Comparison of ENCODE assay signal across 14 cellular contexts in the genomic region with DNA sequence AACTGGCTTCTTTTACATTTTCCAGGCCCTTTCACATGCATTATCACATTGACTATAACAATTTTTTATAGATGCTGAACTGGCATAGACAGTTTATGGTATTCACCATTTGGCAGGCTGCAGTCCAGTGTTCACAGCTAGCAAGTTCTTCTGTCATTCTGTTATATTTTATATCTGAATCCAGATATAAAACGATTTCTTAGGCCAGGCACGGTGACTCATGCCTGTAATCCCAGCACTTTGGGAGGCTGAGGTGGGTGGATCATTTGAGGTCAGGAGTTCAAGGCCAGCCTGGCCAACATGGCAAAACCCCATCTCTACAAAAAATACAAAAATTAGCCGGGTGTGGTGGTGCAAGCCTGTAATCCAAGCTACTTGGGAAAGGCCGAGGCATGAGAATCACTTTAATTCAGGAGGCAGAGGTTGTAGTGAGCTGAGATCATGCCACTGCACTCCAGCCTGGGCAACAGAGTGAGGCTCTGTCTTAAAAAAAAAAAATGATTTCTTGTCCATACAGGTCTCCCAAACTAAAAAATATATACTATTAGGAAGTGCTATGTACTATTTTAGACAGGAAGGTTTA. TPM values are rescaled to one million over a fixed set of nuclear protein-coding genes. Genes with fewer than 3 reads are reported as not detected.
"Had no signal": no experiment of that assay in that cellular context is flagged by ENCODE, and none has a peak within 500 bp of the region (broad histone marks: within the 10 kb centered on the region; RNA-seq: fewer than 3 reads in every experiment).

No MANE protein-coding gene starts in this region.

RNA-seq across cellular contexts. Expression of a gene that starts 7.3 kb away (rescaled TPM):
- total RNA-seq: epithelial cell of proximal tubule; lung microvascular endothelial cell; naive thymus-derived CD4-positive, alpha-beta T cell had no signal
- polyA plus RNA-seq: naive thymus-derived CD4-positive, alpha-beta T cell had no signal

RNA-seq across cellular contexts. Expression of a gene that starts 39.4 kb away (rescaled TPM):
- total RNA-seq: cardiac muscle cell; dermis blood vessel endothelial cell; epithelial cell of proximal tubule; fibroblast of lung; foreskin keratinocyte; kidney epithelial cell; left colon; lung microvascular endothelial cell; mononuclear cell; naive thymus-derived CD4-positive, alpha-beta T cell; progenitor cell of endocrine pancreas; right cardiac atrium; spleen; upper lobe of right lung had no signal
- polyA plus RNA-seq: cardiac muscle cell; fibroblast of lung; foreskin keratinocyte; naive thymus-derived CD4-positive, alpha-beta T cell; spleen had no signal
